In the genomic region with DNA sequence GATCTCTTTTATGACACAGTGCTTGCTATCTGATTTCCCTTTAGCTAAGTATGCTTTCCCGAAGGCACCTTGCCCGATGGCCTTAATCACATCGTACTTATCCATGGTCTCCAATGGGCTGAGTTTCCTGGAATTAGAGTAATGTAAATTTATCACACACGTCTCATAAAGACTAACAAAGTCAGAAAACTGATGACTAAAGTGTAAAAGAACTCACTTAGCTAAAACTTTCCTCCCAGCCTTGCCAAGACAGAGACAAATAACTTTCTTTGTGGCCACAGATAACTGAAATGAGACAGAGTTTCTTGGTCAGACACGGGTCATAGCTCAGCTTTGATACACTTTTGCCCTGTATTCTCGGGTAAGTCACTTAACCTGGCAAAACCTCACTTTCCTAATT, we compare ENCODE assay signal across 9 cellular contexts. TPM values are rescaled to one million over a fixed set of nuclear protein-coding genes. Genes with fewer than 3 reads are reported as not detected.
DNase-seq lines count a peak whose midpoint lies in the region; ATAC-seq, FAIRE-seq and TF ChIP-seq lines count a peak whose summit lies in the region.
"Had no signal": no experiment of that assay in that cellular context is flagged by ENCODE, and none has a peak within 500 bp of the region (broad histone marks: within the 10 kb centered on the region; RNA-seq: fewer than 3 reads in every experiment).

No MANE protein-coding gene starts in this region.

- no peak overlapping the region for H3K4me3 ChIP-seq in foreskin fibroblast (ENCODE audit: low read depth in 1 of 2, low read length in 2 of 2)

- ATAC-seq in GM21619 (IDR thresholded peaks at IDR 0.05; ENCODE audit: unreplicated experiment): peak; percentile 25
- no peak for ATAC-seq in HG03108 (IDR thresholded peaks at IDR 0.05; ENCODE audit: unreplicated experiment)

- FAIRE-seq in D721Med (lab: Jason Lieb, UNC): peak; percentile 44

- TF ChIP-seq CTCF in D721Med (IDR thresholded peaks at IDR 0.05; ENCODE audit: insufficient read depth, missing control alignments) (no peak), foreskin fibroblast (IDR thresholded peaks at IDR 0.05; ENCODE audit: low read depth, low read length) (no peak)

- DNase-seq in D721Med (ENCODE audit: insufficient read length, low spot score) (no peak), RKO (ENCODE audit: low spot score) (peak; percentile 45), kidney glomerular epithelial cell (lab: John Stamatoyannopoulos, UW) (peak; percentile 79), foreskin fibroblast (no peak), NCI-H2196 (lab: John Stamatoyannopoulos, UW; ENCODE audit: unreplicated experiment) (no peak), ureter (ENCODE audit: low spot score) (no peak)

RNA-seq across cellular contexts. Expression of a gene that starts 1.5 kb away (rescaled TPM):
- total RNA-seq in ureter: 0.23 TPM
- total RNA-seq: activated CD4-positive, alpha-beta T cell treated with anti-CD3 and anti-CD28 coated beads, Interleukin-2, amount 10 ng/mL, durations not matched to agents 7 days and 5 days had no signal

RNA-seq across cellular contexts. Expression of a gene that starts 32.0 kb away (rescaled TPM):
- total RNA-seq in ureter: 17.3 TPM

Comparison
In these comparisons a context has a peak if more than half of its experiments do, and no peak if none do; other contexts are left out.
1. DNase-seq: peak in RKO (single experiment) and kidney glomerular epithelial cell (single experiment); none in D721Med (single experiment), foreskin fibroblast (0 of 2), NCI-H2196 (single experiment) and ureter (single experiment).